In genomic region chr6:129709451-129709908, GRCh38 we compare ENCODE assay signal across 8 cellular contexts. TPM values are rescaled to one million over a fixed set of nuclear protein-coding genes. Genes with fewer than 3 reads are reported as not detected.
DNase-seq lines count a peak whose midpoint lies in the region; ATAC-seq, FAIRE-seq and TF ChIP-seq lines count a peak whose summit lies in the region.

No MANE protein-coding gene starts in this region.

- H3K4me1 Mint-ChIP-seq in stimulated activated naive B cell treated with anti-CD40 and anti-IgM and Interleukin-4, amounts not matched to agents 10 μg/mL and 1 μg/mL and 100 μg/mL, for 72 hours = peaks cover 25 to 41% of the 10 kb centered on the region in 2 donors

- H3K9ac ChIP-seq in ES-I3 (ENCODE audit: low read depth, low read length) = peak overlapping the region; percentile 55; the same call in 1 of the 2 replicates
- peak overlapping the region; percentile 53 for H3K9ac ChIP-seq in Karpas-422 (ENCODE audit: low read length)
- H3K9ac ChIP-seq in GM12878 (ENCODE audit: control insufficient read depth, insufficient read depth, low read length) = peak overlapping the region; percentile 79
- peak overlapping the region; percentile 81 for H3K9ac ChIP-seq in keratinocyte (ENCODE audit: control insufficient read depth, extremely low read depth, insufficient read depth, low read length)

- peak overlapping the region; percentile 98 for H3K27ac Mint-ChIP-seq in stimulated activated naive B cell treated with anti-CD40 and anti-IgM and Interleukin-4, amounts not matched to agents 10 μg/mL and 1 μg/mL and 100 μg/mL, for 72 hours

- peak overlapping the region; percentile 63 for H3K4me3 ChIP-seq in Karpas-422 (ENCODE audit: low read length)
- peak overlapping the region; percentile 94 for H3K4me3 ChIP-seq in GM12878
- H3K4me3 ChIP-seq in keratinocyte (ENCODE audit: control insufficient read depth in 2 of 3, extremely low read depth in 1 of 3, insufficient read depth in 2 of 3, low read depth in 1 of 3, low read length in 3 of 3) = peak overlapping the region; percentile 51 to 96 (median 90)

- peaks cover 3% of the 10 kb centered on the region in 2 donors for H3K36me3 Mint-ChIP-seq in stimulated activated naive B cell treated with anti-CD40 and anti-IgM and Interleukin-4, amounts not matched to agents 10 μg/mL and 1 μg/mL and 100 μg/mL, for 72 hours

- TF ChIP-seq RAD21 in GM12878 (IDR thresholded peaks at IDR 0.05; ENCODE audit: insufficient read depth, low read depth, low read length) = no peak

- H3K4me2 ChIP-seq in Karpas-422 (ENCODE audit: low read depth, low read length, poor library complexity, severe bottlenecking) (peak overlapping the region; percentile 74), GM12878 (ENCODE audit: control insufficient read depth, insufficient read depth) (peak overlapping the region; percentile 98), keratinocyte (ENCODE audit: control insufficient read depth, extremely low read depth, insufficient read depth, low read depth, low read length) (peak overlapping the region; percentile 73)

- H2AFZ ChIP-seq in Karpas-422 (ENCODE audit: low read length) (peak overlapping the region; percentile 99), GM12878 (ENCODE audit: control insufficient read depth, low read depth, low read length) (peak overlapping the region; percentile 92), keratinocyte (ENCODE audit: control insufficient read depth, low read length) (peak overlapping the region; percentile 70)

- intact Hi-C loops in GM12878 (cut with micrococcal nuclease; ENCODE audit: unreplicated experiment) = loop anchor here (5.0 kb wide), 1 partner anchor 87 kb away; no protein-coding TSS in a partner anchor

- CTCF ChIA-PET in GM12878 (lab: Yijun Ruan, JAX) = interaction anchor here (0.7 to 11.3 kb wide), 16 partner anchors 10 to 209 kb away, joined by 3 to 117 read pairs (median 7); no protein-coding TSS in a partner anchor

- no peak for TF ChIP-seq CTCF in GM12878 (IDR thresholded peaks at IDR 0.05 in 2 of 3, conservative IDR thresholded peaks at IDR 0.05 in 1 of 3; ENCODE audit: control insufficient read depth in 2 of 3, extremely low read depth in 1 of 3, insufficient read depth in 1 of 3, low read depth in 3 of 3, low read length in 3 of 3)
- TF ChIP-seq CTCF in keratinocyte (optimal IDR thresholded peaks at IDR 0.05 in 1 of 3, IDR thresholded peaks at IDR 0.05 in 1 of 3, conservative IDR thresholded peaks at IDR 0.05 in 1 of 3; ENCODE audit: extremely low read depth in 1 of 3, insufficient read depth in 2 of 3, low read length in 3 of 3) = no peak

- H3K4me1 ChIP-seq in ES-I3 (ENCODE audit: insufficient read depth, low read length) = peaks cover 5% of the 10 kb centered on the region; the same call in 1 of the 2 replicates
- peaks cover 20% of the 10 kb centered on the region for H3K4me1 ChIP-seq in Karpas-422 (ENCODE audit: low read length)
- H3K4me1 ChIP-seq in GM12878 (ENCODE audit: control insufficient read depth, insufficient read depth, low read length) = peaks cover 21% of the 10 kb centered on the region
- H3K4me1 ChIP-seq in keratinocyte (ENCODE audit: control insufficient read depth, extremely low read depth, insufficient read depth, low read length) = peaks cover 25% of the 10 kb centered on the region

- FAIRE-seq in GM12878 (lab: Jason Lieb, UNC) (peak; percentile 74), keratinocyte (lab: Jason Lieb, UNC) (peak; percentile 13)

- no peaks in the 10 kb centered on the region for H3K9me3 Mint-ChIP-seq in stimulated activated naive B cell treated with anti-CD40 and anti-IgM and Interleukin-4, amounts not matched to agents 10 μg/mL and 1 μg/mL and 100 μg/mL, for 72 hours

- 0% methylated on average over 4 of the region's 4 CpGs for WGBS in GM12878 (ENCODE audit: insufficient coverage, insufficient replicate concordance, low lambda C conversion rate, missing lambda C conversion rate)

- POLR2A ChIA-PET in GM12878 (lab: Charles Lee) = interaction anchor here (0.7 to 8.6 kb wide), 16 partner anchors 9 to 112 kb away, joined by 3 to 115 read pairs (median 8); no protein-coding TSS in a partner anchor

- H4K20me1 ChIP-seq in Karpas-422 (ENCODE audit: insufficient read depth, low read depth, low read length) (no peaks in the 10 kb centered on the region), GM12878 (ENCODE audit: control insufficient read depth, insufficient read depth) (no peaks in the 10 kb centered on the region), keratinocyte (ENCODE audit: control insufficient read depth, extremely low read depth, insufficient read depth, low read length) (no peaks in the 10 kb centered on the region)

- TF ChIP-seq POLR2A in GM12878 (IDR thresholded peaks at IDR 0.05; ENCODE audit: low read depth, low read length) = no peak

- H3K9me2 ChIP-seq in Karpas-422 (replicated peaks; ENCODE audit: insufficient read depth, low read length) = no peaks in the 10 kb centered on the region

- DNase-seq in Karpas-422 = no peak
- no peak for DNase-seq in GM12878 (ENCODE audit: low read depth, low spot score)
- no peak for DNase-seq in keratinocyte (ENCODE audit: low read depth, low spot score)
- DNase-seq in stimulated activated naive B cell treated with anti-CD40 and anti-IgM and Interleukin-4, amounts not matched to agents 10 μg/mL and 1 μg/mL and 100 μg/mL, for 72 hours = no peak
- DNase-seq in stimulated activated CD4-positive, alpha-beta T cell treated with anti-CD3 and anti-CD28 coated beads, Interleukin-12 subunit alpha, Interleukin-12 subunit beta, amount 100 ng/mL, for 4 hours = no peak
- no peak for DNase-seq in stimulated activated CD4-positive, alpha-beta T cell treated with anti-CD3 and anti-CD28 coated beads, Interleukin-4, amount 100 ng/mL, for 1 hour

- no peaks in the 10 kb centered on the region for H3K27me3 ChIP-seq in Karpas-422 (ENCODE audit: low read length)
- H3K27me3 ChIP-seq in GM12878 (replicated peaks in 1 of 2; ENCODE audit: control insufficient read depth in 2 of 2, insufficient read depth in 2 of 2, low read length in 1 of 2) = no peaks in the 10 kb centered on the region
- H3K27me3 ChIP-seq in keratinocyte (ENCODE audit: control insufficient read depth, extremely low read depth, insufficient read depth, low read length) = no peaks in the 10 kb centered on the region

- peak overlapping the region; percentile 99 to 100 for H3K4me3 Mint-ChIP-seq in stimulated activated naive B cell treated with anti-CD40 and anti-IgM and Interleukin-4, amounts not matched to agents 10 μg/mL and 1 μg/mL and 100 μg/mL, for 72 hours

- peak; percentile 39 for ATAC-seq in GM21529 (IDR thresholded peaks at IDR 0.05; ENCODE audit: unreplicated experiment)
- ATAC-seq in GM12878 = peak; percentile 59
- peak; percentile 69 to 71 for ATAC-seq in stimulated activated naive B cell treated with anti-CD40 and anti-IgM and Interleukin-4, amounts not matched to agents 10 μg/mL and 1 μg/mL and 100 μg/mL, for 72 hours (replicated peaks)

- H3K79me2 ChIP-seq in Karpas-422 (ENCODE audit: low read length) (no peaks in the 10 kb centered on the region), GM12878 (ENCODE audit: control insufficient read depth, insufficient read depth, low read length) (peaks cover 57% of the 10 kb centered on the region), keratinocyte (ENCODE audit: control insufficient read depth, insufficient read depth, low read length) (peaks cover 54% of the 10 kb centered on the region)

- in situ Hi-C loops in GM12878 (cut with MboI) = no loop called here

- SMC1A ChIA-PET in GM12878 (lab: Charles Lee; ENCODE audit: uncharacterized antibody, unreplicated experiment) = interaction anchor here (0.7 to 17.6 kb wide), 27 partner anchors 9 to 208 kb away, joined by 3 to 434 read pairs (median 5); no protein-coding TSS in a partner anchor

- no peaks in the 10 kb centered on the region for H3K36me3 ChIP-seq in ES-I3 (ENCODE audit: insufficient read depth, low read length)
- no peaks in the 10 kb centered on the region for H3K36me3 ChIP-seq in Karpas-422 (ENCODE audit: insufficient read depth, low read length)
- H3K36me3 ChIP-seq in GM12878 (ENCODE audit: control insufficient read depth in 2 of 2, insufficient read depth in 2 of 2, low read length in 1 of 2) = no peaks in the 10 kb centered on the region
- peaks cover 0 to 13% of the 10 kb centered on the region in 2 experiments for H3K36me3 ChIP-seq in keratinocyte (ENCODE audit: control insufficient read depth in 2 of 2, extremely low read depth in 1 of 2, insufficient read depth in 2 of 2, low read length in 2 of 2)

- H3K9me3 ChIP-seq in ES-I3 (ENCODE audit: control insufficient read depth, insufficient read depth, low read length) (no peaks in the 10 kb centered on the region), Karpas-422 (ENCODE audit: low read length) (no peaks in the 10 kb centered on the region), GM12878 (replicated peaks; ENCODE audit: control insufficient read depth, insufficient read depth, low read length) (no peaks in the 10 kb centered on the region; the same call in 2 of the 3 replicates), keratinocyte (ENCODE audit: control insufficient read depth, low read depth, low read length) (no peaks in the 10 kb centered on the region)

- BruUV-seq in GM12878 (replicated peaks; lab: Mats Ljungman, UMichigan) = TSS peak; percentile 79

- H3K27ac ChIP-seq in Karpas-422 (ENCODE audit: low read length) = no peak overlapping the region
- H3K27ac ChIP-seq in GM12878 (ENCODE audit: control insufficient read depth, insufficient read depth) = peak overlapping the region; percentile 73
- peak overlapping the region; percentile 76 for H3K27ac ChIP-seq in keratinocyte (ENCODE audit: control insufficient read depth, insufficient read depth, low read length)

- dilution Hi-C loops in keratinocyte (cut with MboI; ENCODE audit: extremely low pct_ligation_motif_present, low sequenced_read_pairs) = no loop called here

- H3K27me3 Mint-ChIP-seq in stimulated activated naive B cell treated with anti-CD40 and anti-IgM and Interleukin-4, amounts not matched to agents 10 μg/mL and 1 μg/mL and 100 μg/mL, for 72 hours = no peaks in the 10 kb centered on the region

- RAD21 ChIA-PET in GM12878 (lab: Charles Lee; ENCODE audit: unreplicated experiment) = interaction anchor here (0.6 to 12.3 kb wide), 26 partner anchors 9 to 312 kb away, joined by 3 to 189 read pairs (median 6); no protein-coding TSS in a partner anchor

- H3K9me1 ChIP-seq in keratinocyte (ENCODE audit: control insufficient read depth, extremely low read depth, insufficient read depth, low read length) = no peaks in the 10 kb centered on the region

- no peak for TF ChIP-seq EP300 in GM12878 (IDR thresholded peaks at IDR 0.05; ENCODE audit: borderline replicate concordance in 1 of 2, control insufficient read depth in 1 of 2, low read depth in 2 of 2, low read length in 2 of 2)

RNA-seq across cellular contexts. Expression of gene ARHGAP18, which starts 0.5 kb away (rescaled TPM):
- 0.65 and 1.6 TPM in 2 replicates for total RNA-seq in Karpas-422 (2014; rRNA removed; shearing (Covaris generic); ENCODE audit: low replicate concordance)
- total RNA-seq in GM12878 (2013; cell fraction: nucleolus; rRNA removed) = 71.9 and 73.5 TPM in 2 replicates
- total RNA-seq in GM12878 (2014; rRNA removed) = 32.4 and 39.0 TPM in 2 replicates
- total RNA-seq in GM12878 (2014; rRNA removed; fragmentation: Illumina TruSeq; extraction: Trizol) = 52.1 and 52.2 TPM in 2 replicates
- 32.3 and 35.0 TPM in 2 replicates for total RNA-seq in GM12878 (2021)
- polyA plus RNA-seq in GM12878 (2011; ENCODE audit: low read depth) = 11.8 TPM
- 37.7 and 62.0 TPM in 2 replicates for polyA plus RNA-seq in GM12878 (2011; rRNA removed)
- 12.4 and 14.5 TPM in 2 replicates for polyA plus RNA-seq in GM12878 (2011; cell fraction: cytosol; rRNA removed)
- 14.1 and 17.3 TPM in 2 replicates for polyA plus RNA-seq in GM12878 (2011; cell fraction: nucleus; rRNA removed)
- 20.8 and 37.4 TPM in 2 replicates for polyA plus RNA-seq in GM12878 (2012)
- 37.5 and 45.8 TPM in 2 replicates for polyA plus RNA-seq in GM12878 (2014; fragmentation: Illumina TruSeq; extraction: Trizol)
- polyA plus RNA-seq in GM12878 (2014; fragmentation: Nextera tagmentation; extraction: Ambion mirVana) = 10 to 100 TPM; 24.9 to 28.0 TPM
- 14.8 and 18.2 TPM in 2 replicates for polyA plus RNA-seq in GM12878 (2014; rRNA removed)
- polyA plus RNA-seq in GM12878 (2016; fragmentation: Nextera tagmentation; extraction: Ambion mirVana) = 10 to 100 TPM; 29.7 to 31.1 TPM
- polyA minus RNA-seq in GM12878 (2011; rRNA and poly(A)+ RNA removed) = 37.0 and 39.1 TPM in 2 replicates
- 17.6 and 19.8 TPM in 2 replicates for polyA minus RNA-seq in GM12878 (2011; cell fraction: cytosol; rRNA and poly(A)+ RNA removed)
- 38.1 and 42.7 TPM in 2 replicates for polyA minus RNA-seq in GM12878 (2011; cell fraction: nucleus; rRNA and poly(A)+ RNA removed)
- polyA plus RNA-seq in keratinocyte = 7.1 to 22.0 TPM (median 17.7 TPM) in 3 replicates
- 2.6 TPM for polyA plus RNA-seq in keratinocyte (2011; ENCODE audit: low read depth)
- 8.0 and 12.3 TPM in 2 replicates for polyA plus RNA-seq in keratinocyte (2011; cell fraction: cytosol; rRNA removed)
- 6.6 and 7.7 TPM in 2 replicates for polyA plus RNA-seq in keratinocyte (2011; cell fraction: nucleus; rRNA removed)
- polyA plus RNA-seq in keratinocyte (2012; ENCODE audit: low replicate concordance) = 2.5 and 24.4 TPM in 2 replicates
- polyA minus RNA-seq in keratinocyte = 6.2 to 21.2 TPM (median 11.5 TPM) in 3 replicates
- 11.3 TPM for polyA minus RNA-seq in keratinocyte (2011; cell fraction: cytosol; rRNA and poly(A)+ RNA removed)
- polyA minus RNA-seq in keratinocyte (2011; cell fraction: nucleus; rRNA and poly(A)+ RNA removed) = 10.1 and 18.2 TPM in 2 replicates

Comparison
In these comparisons a context has a peak if more than half of its experiments do, and no peak if none do; other contexts are left out.
1. RNA of gene ARHGAP18, which starts 0.5 kb away (total RNA-seq): 32.3 to 73.5 TPM in GM12878; 0.65 to 1.6 TPM in Karpas-422; every median in the first group is over 10 times any median in the second.
2. Peak in every context shown above with its lines, with median percentiles within 50 percentile points of each other: H3K9ac ChIP-seq, ATAC-seq, H2AFZ ChIP-seq, H3K4me2 ChIP-seq and H3K4me3 ChIP-seq.